ENCODE assay signal across 12 cellular contexts in genomic region chr11:87926250-87926970, GRCh38.
DNase-seq lines count a peak whose midpoint lies in the region; ATAC-seq, FAIRE-seq and TF ChIP-seq lines count a peak whose summit lies in the region.
"Had no signal": no experiment of that assay in that cellular context is flagged by ENCODE, and none has a peak within 500 bp of the region (broad histone marks: within the 10 kb centered on the region; RNA-seq: fewer than 3 reads in every experiment).

No MANE protein-coding gene starts in this region.

- in situ Hi-C loops in G401 (cut with HindIII; ENCODE audit: low sequenced_read_pairs), result no loop called here

- ATAC-seq in activated T-cell treated with anti-CD3 and anti-CD28 coated beads, Interleukin-2, amount 50 U/mL, for 4 hours, result no peak
- ATAC-seq: heart left ventricle had no signal

- H3K27me3 ChIP-seq in bronchial epithelial cell (ENCODE audit: control insufficient read depth, insufficient read depth, low read length), result no peaks in the 10 kb centered on the region
- H3K27me3 ChIP-seq in ascending aorta, result no peaks in the 10 kb centered on the region
- H3K27me3 ChIP-seq in effector memory CD4-positive, alpha-beta T cell (replicated peaks; ENCODE audit: control insufficient read depth, insufficient read depth, low read length, poor library complexity, severe bottlenecking), result no peaks in the 10 kb centered on the region
- H3K27me3 ChIP-seq: heart left ventricle, spleen had no signal

- H3K36me3 ChIP-seq in bronchial epithelial cell (ENCODE audit: control insufficient read depth, insufficient read depth, low read length) (no peaks in the 10 kb centered on the region), ascending aorta (no peaks in the 10 kb centered on the region)
- H3K36me3 ChIP-seq in effector memory CD4-positive, alpha-beta T cell (ENCODE audit: control insufficient read depth, insufficient read depth, low read length), result no peaks in the 10 kb centered on the region
- H3K36me3 ChIP-seq: heart left ventricle, spleen had no signal

- H3K27me3 Mint-ChIP-seq in activated T-cell treated with anti-CD3 and anti-CD28 coated beads, Interleukin-2, amount 50 U/mL, for 4 hours (ENCODE audit: low read depth), result no peaks in the 10 kb centered on the region

- DNase-seq in GOT3 (lab: John Stamatoyannopoulos, UW) (peak; percentile 2), NB4 (ENCODE audit: low read depth) (peak; percentile 58), bronchial epithelial cell (ENCODE audit: low read depth) (peak; percentile 96), renal cortical epithelial cell (ENCODE audit: low read depth) (peak; percentile 90), ascending aorta (ENCODE audit: low spot score in 2 of 2) (no peak), G401 (ENCODE audit: low spot score) (no peak)
- DNase-seq in activated T-cell treated with anti-CD3 and anti-CD28 coated beads, Interleukin-2, amount 50 U/mL, for 4 hours, result no peak
- no peak for DNase-seq in effector memory CD4-positive, alpha-beta T cell
- DNase-seq: anterior cingulate cortex, heart left ventricle, spleen had no signal

- peaks cover 3% of the 10 kb centered on the region for H3K9me3 Mint-ChIP-seq in activated T-cell treated with anti-CD3 and anti-CD28 coated beads, Interleukin-2, amount 50 U/mL, for 4 hours
- H3K9me3 Mint-ChIP-seq: stimulated activated naive CD8-positive, alpha-beta T cell treated with anti-CD3 and anti-CD28 coated beads, Interleukin-15, Interleukin-2, amounts not matched to agents 100 ng/mL and 50 ng/mL, for 24 hours had no signal

- intact Hi-C loops in ascending aorta (cut with DNase I), result no loop called here

- H3K27ac ChIP-seq in ascending aorta, result no peak overlapping the region
- H3K27ac ChIP-seq in effector memory CD4-positive, alpha-beta T cell (ENCODE audit: insufficient read depth, low read length, poor library complexity, severe bottlenecking), result no peak overlapping the region
- H3K27ac ChIP-seq: heart left ventricle, spleen had no signal

- TF ChIP-seq CTCF in NB4 (IDR thresholded peaks at IDR 0.05; ENCODE audit: low read depth, low read length) (no peak), bronchial epithelial cell (IDR thresholded peaks at IDR 0.05; ENCODE audit: insufficient read depth, low read length, severe bottlenecking) (no peak), ascending aorta (IDR thresholded peaks at IDR 0.05) (no peak)

- H3K4me1 Mint-ChIP-seq in activated T-cell treated with anti-CD3 and anti-CD28 coated beads, Interleukin-2, amount 50 U/mL, for 4 hours (ENCODE audit: low read depth), result no peaks in the 10 kb centered on the region

- peak; percentile 86 for FAIRE-seq in bronchial epithelial cell (lab: Jason Lieb, UNC)

- no peaks in the 10 kb centered on the region for H3K4me1 ChIP-seq in ascending aorta
- no peaks in the 10 kb centered on the region for H3K4me1 ChIP-seq in effector memory CD4-positive, alpha-beta T cell (ENCODE audit: control insufficient read depth, insufficient read depth, low read length, poor library complexity, severe bottlenecking)
- H3K4me1 ChIP-seq: heart left ventricle, spleen had no signal

- H3K4me3 Mint-ChIP-seq in activated T-cell treated with anti-CD3 and anti-CD28 coated beads, Interleukin-2, amount 50 U/mL, for 4 hours, result no peak overlapping the region
- H3K4me3 Mint-ChIP-seq: stimulated activated naive CD8-positive, alpha-beta T cell treated with anti-CD3 and anti-CD28 coated beads, Interleukin-15, Interleukin-2, amounts not matched to agents 100 ng/mL and 50 ng/mL, for 24 hours had no signal

- H3K9me3 ChIP-seq in ascending aorta, result no peaks in the 10 kb centered on the region
- no peaks in the 10 kb centered on the region for H3K9me3 ChIP-seq in effector memory CD4-positive, alpha-beta T cell (ENCODE audit: control insufficient read depth, low read length)
- H3K9me3 ChIP-seq: heart left ventricle had no signal

- no peaks in the 10 kb centered on the region for H3K36me3 Mint-ChIP-seq in activated T-cell treated with anti-CD3 and anti-CD28 coated beads, Interleukin-2, amount 50 U/mL, for 4 hours (ENCODE audit: insufficient read depth)

- no peak for TF ChIP-seq POLR2A in NB4 (IDR thresholded peaks at IDR 0.05; ENCODE audit: extremely low read depth, insufficient read length)

- H3K4me3 ChIP-seq in NB4 (ENCODE audit: low read depth, low read length) (no peak overlapping the region), bronchial epithelial cell (ENCODE audit: low read depth, low read length) (no peak overlapping the region), ascending aorta (no peak overlapping the region)
- H3K4me3 ChIP-seq in effector memory CD4-positive, alpha-beta T cell (ENCODE audit: insufficient read depth, low read depth, low read length, poor library complexity, severe bottlenecking), result no peak overlapping the region
- H3K4me3 ChIP-seq: heart left ventricle, spleen had no signal

Comparison
In these comparisons a context has a peak if more than half of its experiments do, and no peak if none do; other contexts are left out.
1. DNase-seq: peak in GOT3 (single experiment), NB4 (single experiment), bronchial epithelial cell (single experiment) and renal cortical epithelial cell (single experiment); none in ascending aorta (0 of 2), activated T-cell treated with anti-CD3 and anti-CD28 coated beads, Interleukin-2, amount 50 U/mL, for 4 hours (single experiment), G401 (single experiment) and effector memory CD4-positive, alpha-beta T cell (0 of 3).